In genomic region chr4:128635141-128635911, GRCh38 we compare ENCODE assay signal across 1 cellular context.
TF ChIP-seq lines count a peak whose summit lies in the region.

No MANE protein-coding gene starts in this region.

TF ChIP-seq in GM23338, 12 proteins besides CTCF, POLR2A, EP300 and RAD21 (continued from another document):
- TF ChIP-seq STAT1 (IDR thresholded peaks at IDR 0.05; ENCODE audit: unreplicated experiment) (no peak), POLR2AphosphoS5 (IDR thresholded peaks at IDR 0.05; ENCODE audit: low read depth) (no peak), EZH2 (IDR thresholded peaks at IDR 0.05; ENCODE audit: low read depth, unreplicated experiment) (no peak)
